Comparison of ENCODE assay signal across 9 cellular contexts in genomic region chr14:101972126-101972785, GRCh38. TPM values are rescaled to one million over a fixed set of nuclear protein-coding genes. Genes with fewer than 3 reads are reported as not detected.
DNase-seq lines count a peak whose midpoint lies in the region; ATAC-seq and TF ChIP-seq lines count a peak whose summit lies in the region.
"Had no signal": no experiment of that assay in that cellular context is flagged by ENCODE, and none has a peak within 500 bp of the region (broad histone marks: within the 10 kb centered on the region; RNA-seq: fewer than 3 reads in every experiment).

No MANE protein-coding gene starts in this region.

- ATAC-seq in stimulated activated naive CD8-positive, alpha-beta T cell treated with anti-CD3 and anti-CD28 coated beads, Interleukin-15, Interleukin-2, amounts not matched to agents 100 U/mL and 50 U/mL, for 24 hours: no peak
- ATAC-seq in GM18502 (IDR thresholded peaks at IDR 0.05; ENCODE audit: poor library complexity, unreplicated experiment): no peak

- H3K4me3 Mint-ChIP-seq in stimulated activated naive CD8-positive, alpha-beta T cell treated with anti-CD3 and anti-CD28 coated beads, Interleukin-15, Interleukin-2, amounts not matched to agents 100 ng/mL and 50 ng/mL, for 24 hours: no peak overlapping the region
- H3K4me3 Mint-ChIP-seq in nephron: no peak overlapping the region
- H3K4me3 Mint-ChIP-seq: activated naive CD8-positive, alpha-beta T cell treated with anti-CD3 and anti-CD28 coated beads, Interleukin-2, amount 10 ng/mL, durations not matched to agents 7 days and 5 days had no signal

- no peaks in the 10 kb centered on the region for H3K27me3 Mint-ChIP-seq in stimulated activated naive CD8-positive, alpha-beta T cell treated with anti-CD3 and anti-CD28 coated beads, Interleukin-15, Interleukin-2, amounts not matched to agents 100 ng/mL and 50 ng/mL, for 24 hours
- H3K27me3 Mint-ChIP-seq in nephron (ENCODE audit: low read depth): no peaks in the 10 kb centered on the region
- H3K27me3 Mint-ChIP-seq: activated naive CD8-positive, alpha-beta T cell treated with anti-CD3 and anti-CD28 coated beads, Interleukin-2, amount 10 ng/mL, durations not matched to agents 7 days and 5 days had no signal

- peaks cover 9% of the 10 kb centered on the region for H4K20me1 ChIP-seq in OCI-LY7 (ENCODE audit: insufficient read depth, low read length)

- H3K36me3 Mint-ChIP-seq in stimulated activated naive CD8-positive, alpha-beta T cell treated with anti-CD3 and anti-CD28 coated beads, Interleukin-15, Interleukin-2, amounts not matched to agents 100 ng/mL and 50 ng/mL, for 24 hours (ENCODE audit: low read depth): peaks cover 42% of the 10 kb centered on the region
- H3K36me3 Mint-ChIP-seq in nephron (ENCODE audit: low read depth): peaks cover 29% of the 10 kb centered on the region

- peaks cover 37% of the 10 kb centered on the region for H3K4me1 Mint-ChIP-seq in stimulated activated naive CD8-positive, alpha-beta T cell treated with anti-CD3 and anti-CD28 coated beads, Interleukin-15, Interleukin-2, amounts not matched to agents 100 ng/mL and 50 ng/mL, for 24 hours (ENCODE audit: low read depth)
- H3K4me1 Mint-ChIP-seq in nephron: peaks cover 29% of the 10 kb centered on the region

- H3K79me2 ChIP-seq in OCI-LY7 (ENCODE audit: insufficient read depth, low read depth, low read length): peaks cover 78% of the 10 kb centered on the region

- H3K36me3 ChIP-seq in SK-N-MC (ENCODE audit: insufficient read depth, low read length) (peaks cover 45% of the 10 kb centered on the region), OCI-LY7 (ENCODE audit: insufficient read depth, low read length) (peaks cover 42% of the 10 kb centered on the region)

- no peaks in the 10 kb centered on the region for H3K9me2 ChIP-seq in OCI-LY7 (ENCODE audit: insufficient read depth, low read length)

- TF ChIP-seq CTCF in nephron (IDR thresholded peaks at IDR 0.05; ENCODE audit: unreplicated experiment in 3 of 3): no peak
- TF ChIP-seq CTCF in OCI-LY7 (conservative IDR thresholded peaks at IDR 0.05; ENCODE audit: low read length): no peak

- H3K9me3 ChIP-seq in SK-N-MC (ENCODE audit: low read depth, low read length): no peaks in the 10 kb centered on the region
- no peaks in the 10 kb centered on the region for H3K9me3 ChIP-seq in OCI-LY7 (ENCODE audit: low read length)

- peaks cover 18% of the 10 kb centered on the region for H3K4me1 ChIP-seq in OCI-LY7 (ENCODE audit: insufficient read depth, low read length, poor library complexity, severe bottlenecking)

- H3K27ac Mint-ChIP-seq in stimulated activated naive CD8-positive, alpha-beta T cell treated with anti-CD3 and anti-CD28 coated beads, Interleukin-15, Interleukin-2, amounts not matched to agents 100 ng/mL and 50 ng/mL, for 24 hours: peak overlapping the region; percentile 54
- H3K27ac Mint-ChIP-seq in nephron: peak overlapping the region; percentile 0 to 51 (median 4)
- H3K27ac Mint-ChIP-seq: activated naive CD8-positive, alpha-beta T cell treated with anti-CD3 and anti-CD28 coated beads, Interleukin-2, amount 10 ng/mL, durations not matched to agents 7 days and 5 days had no signal

- no peak for DNase-seq in stimulated activated naive CD8-positive, alpha-beta T cell treated with anti-CD3 and anti-CD28 coated beads, Interleukin-15, Interleukin-2, amounts not matched to agents 100 U/mL and 50 U/mL, for 24 hours
- DNase-seq in SK-N-MC (ENCODE audit: low read depth, low spot score) (peak; percentile 90), fibroblast of peridontal ligament (ENCODE audit: extremely low read depth) (peak; percentile 100), OCI-LY7 (ENCODE audit: low spot score) (no peak), NAMALWA (ENCODE audit: low spot score) (no peak)
- DNase-seq: activated naive CD8-positive, alpha-beta T cell treated with anti-CD3 and anti-CD28 coated beads, Interleukin-2, amount 10 ng/mL, durations not matched to agents 7 days and 5 days had no signal

- H3K4me2 ChIP-seq in OCI-LY7 (ENCODE audit: low read length): no peak overlapping the region

- CTCF ChIA-PET in OCI-LY7 (lab: Charles Lee; ENCODE audit: unreplicated experiment): no interaction called here

- H2AFZ ChIP-seq in OCI-LY7 (ENCODE audit: low read length): no peak overlapping the region

- peak overlapping the region; percentile 95 for H3K27ac ChIP-seq in SK-N-MC
- H3K27ac ChIP-seq in OCI-LY7 (ENCODE audit: low read depth, low read length, poor library complexity, severe bottlenecking): no peak overlapping the region

- POLR2A ChIA-PET in OCI-LY7 (lab: Charles Lee): interaction anchor here (0.6 to 1.2 kb wide), 4 partner anchors 9 to 167 kb away, joined by 4 to 10 read pairs (median 6); no protein-coding TSS in a partner anchor

- BruUV-seq in OCI-LY7 (replicated peaks; lab: Mats Ljungman, UMichigan): no TSS peak

- peak overlapping the region; percentile 70 for H3K4me3 ChIP-seq in SK-N-MC
- no peak overlapping the region for H3K4me3 ChIP-seq in OCI-LY7 (ENCODE audit: low read depth, low read length, poor library complexity, severe bottlenecking)

- no peaks in the 10 kb centered on the region for H3K9me3 Mint-ChIP-seq in stimulated activated naive CD8-positive, alpha-beta T cell treated with anti-CD3 and anti-CD28 coated beads, Interleukin-15, Interleukin-2, amounts not matched to agents 100 ng/mL and 50 ng/mL, for 24 hours
- no peaks in the 10 kb centered on the region for H3K9me3 Mint-ChIP-seq in nephron
- H3K9me3 Mint-ChIP-seq: activated naive CD8-positive, alpha-beta T cell treated with anti-CD3 and anti-CD28 coated beads, Interleukin-2, amount 10 ng/mL, durations not matched to agents 7 days and 5 days had no signal

- H3K9ac ChIP-seq in SK-N-MC (ENCODE audit: insufficient read length): peak overlapping the region; percentile 77

- intact Hi-C loops in OCI-LY7 (cut with micrococcal nuclease; ENCODE audit: unreplicated experiment): no loop called here

RNA-seq across cellular contexts. Expression of gene DYNC1H1, which starts 7.9 kb away (rescaled TPM):
- total RNA-seq in OCI-LY7 (2014; rRNA removed; shearing (Covaris generic)): 207 and 209 TPM in 2 replicates
- 291 TPM in 2 replicates for total RNA-seq in OCI-LY7 (2022)

Comparison
In these comparisons a context has a peak if more than half of its experiments do, and no peak if none do; other contexts are left out.
1. DNase-seq: peak in SK-N-MC (single experiment) and fibroblast of peridontal ligament (single experiment); none in stimulated activated naive CD8-positive, alpha-beta T cell treated with anti-CD3 and anti-CD28 coated beads, Interleukin-15, Interleukin-2, amounts not matched to agents 100 U/mL and 50 U/mL, for 24 hours (single experiment), OCI-LY7 (single experiment) and NAMALWA (single experiment).